11 cellular contexts compared by ENCODE assay signal in the genomic region with DNA sequence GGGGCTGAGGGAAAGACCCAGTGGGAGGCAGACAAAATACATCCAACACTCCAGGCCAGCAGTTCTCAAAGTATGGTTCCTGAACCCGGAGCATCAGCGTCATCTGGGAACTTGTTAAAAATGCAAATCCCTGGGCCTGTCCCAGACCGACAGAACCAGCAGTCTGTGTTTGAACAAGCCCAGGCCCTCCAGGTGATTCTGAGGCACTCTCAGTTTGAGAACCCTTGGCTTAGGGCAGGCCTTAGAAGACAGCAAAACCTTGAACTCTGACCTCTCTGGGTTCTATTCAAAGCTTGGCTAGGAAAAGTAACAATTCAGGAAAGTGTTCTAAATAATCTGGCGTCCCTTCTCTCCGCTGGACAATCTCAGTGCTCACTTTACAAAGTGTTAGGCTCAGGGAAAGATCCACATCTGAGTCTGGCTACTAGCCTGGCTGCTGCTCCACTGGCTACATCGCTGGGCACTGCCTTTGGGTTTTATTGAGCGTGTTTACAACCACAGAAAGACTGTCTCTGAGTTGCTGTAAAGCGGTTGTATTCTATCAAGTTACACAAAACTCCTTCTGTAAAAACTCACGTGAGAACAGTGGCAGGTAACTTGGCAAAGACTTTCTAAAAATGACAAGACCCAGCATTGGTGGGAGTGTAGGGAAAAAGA.
DNase-seq lines count a peak whose midpoint lies in the region; ATAC-seq and TF ChIP-seq lines count a peak whose summit lies in the region.
"Had no signal": no experiment of that assay in that cellular context is flagged by ENCODE, and none has a peak within 500 bp of the region (broad histone marks: within the 10 kb centered on the region; RNA-seq: fewer than 3 reads in every experiment).

No MANE protein-coding gene starts in this region.

- no peaks in the 10 kb centered on the region for H3K36me3 ChIP-seq in PC-3 (ENCODE audit: low read depth, low read length)
- H3K36me3 ChIP-seq: tibial artery had no signal

- H3K4me1 Mint-ChIP-seq in activated naive CD4-positive, alpha-beta T cell treated with anti-CD3 and anti-CD28 coated beads for 36 hours (ENCODE audit: low read depth), result peaks cover 75% of the 10 kb centered on the region

- H3K4me1 ChIP-seq in PC-3 (ENCODE audit: insufficient read depth, low read length), result peaks cover 15% of the 10 kb centered on the region; the same call in 1 of the 2 replicates
- H3K4me1 ChIP-seq: tibial artery had no signal

- no peaks in the 10 kb centered on the region for H3K9me2 ChIP-seq in PC-3 (replicated peaks; ENCODE audit: low read length)

- ATAC-seq in HG02642 (IDR thresholded peaks at IDR 0.05; ENCODE audit: poor library complexity, unreplicated experiment) (peak; percentile 27), PC-3 (peak; percentile 44), HG03025 (IDR thresholded peaks at IDR 0.05; ENCODE audit: low FRiP score, unreplicated experiment) (no peak), GM18511 (IDR thresholded peaks at IDR 0.05; ENCODE audit: unreplicated experiment) (no peak)

- DNase-seq in activated naive CD4-positive, alpha-beta T cell treated with anti-CD3 and anti-CD28 coated beads for 36 hours, result peak; percentile 44
- no peak for DNase-seq in activated naive CD4-positive, alpha-beta T cell treated with Interleukin-2 at 50 U/mL for 16 hours
- DNase-seq in PC-3 (peak; percentile 7), retina (no peak)
- DNase-seq in stimulated activated CD8-positive, alpha-beta memory T cell treated with anti-CD3 and anti-CD28 coated beads, Interleukin-4, amount 100 ng/mL, for 48 hours, result peak; percentile 52
- DNase-seq: left ventricle myocardium superior, T-helper 9 cell, tibial artery had no signal

- no peaks in the 10 kb centered on the region for H3F3A ChIP-seq in PC-3 (ENCODE audit: low read length, unreplicated experiment)

- H3K4me2 ChIP-seq in PC-3 (ENCODE audit: low read length), result no peak overlapping the region

- H3K27me3 Mint-ChIP-seq in activated naive CD4-positive, alpha-beta T cell treated with anti-CD3 and anti-CD28 coated beads for 36 hours (ENCODE audit: low read depth), result no peaks in the 10 kb centered on the region

- H3K79me2 ChIP-seq in PC-3 (ENCODE audit: low read length), result no peaks in the 10 kb centered on the region

- H4K20me1 ChIP-seq in PC-3 (ENCODE audit: low read length), result no peaks in the 10 kb centered on the region

- no peaks in the 10 kb centered on the region for H3K9me3 ChIP-seq in PC-3 (ENCODE audit: low read length)
- H3K9me3 ChIP-seq: tibial artery had no signal

- H3K9me3 Mint-ChIP-seq in activated naive CD4-positive, alpha-beta T cell treated with anti-CD3 and anti-CD28 coated beads for 36 hours, result no peaks in the 10 kb centered on the region

- no peak overlapping the region for H3K4me3 ChIP-seq in PC-3 (ENCODE audit: low read length)
- H3K4me3 ChIP-seq: tibial artery had no signal

- H3K27me3 ChIP-seq in PC-3 (ENCODE audit: low read length), result no peaks in the 10 kb centered on the region
- H3K27me3 ChIP-seq: tibial artery had no signal

- CTCF ChIA-PET in activated naive CD4-positive, alpha-beta T cell treated with anti-CD3 and anti-CD28 coated beads for 36 hours (lab: Charles Lee), result no interaction called here
- CTCF ChIA-PET in PC-3 (lab: Charles Lee), result no interaction called here

- no peak for TF ChIP-seq CTCF in PC-3 (conservative IDR thresholded peaks at IDR 0.05; ENCODE audit: low read depth, low read length)

- no peaks in the 10 kb centered on the region for H3K36me3 Mint-ChIP-seq in activated naive CD4-positive, alpha-beta T cell treated with anti-CD3 and anti-CD28 coated beads for 36 hours (ENCODE audit: low read depth)

- H3K27ac ChIP-seq in PC-3 (ENCODE audit: low read length), result peak overlapping the region; percentile 28
- H3K27ac ChIP-seq: tibial artery had no signal

- no peak overlapping the region for H2AFZ ChIP-seq in PC-3 (ENCODE audit: low read length)

- POLR2A ChIA-PET in PC-3 (lab: Charles Lee; ENCODE audit: unreplicated experiment), result no interaction called here

- no TSS peak for BruUV-seq in PC-3 (replicated peaks; lab: Mats Ljungman, UMichigan)

- no peak overlapping the region for H3K4me3 Mint-ChIP-seq in activated naive CD4-positive, alpha-beta T cell treated with anti-CD3 and anti-CD28 coated beads for 36 hours

- H3K27ac Mint-ChIP-seq in activated naive CD4-positive, alpha-beta T cell treated with anti-CD3 and anti-CD28 coated beads for 36 hours, result peak overlapping the region; percentile 98

- intact Hi-C loops in activated naive CD4-positive, alpha-beta T cell treated with anti-CD3 and anti-CD28 coated beads for 36 hours (cut with micrococcal nuclease), result loop anchor here (2.0 to 10.0 kb wide), 3 partner anchors 110 to 178 kb away; partner anchors contain the start of gene HIVEP3
- intact Hi-C loops in PC-3 (cut with micrococcal nuclease), result no loop called here

- H3K9ac ChIP-seq in PC-3 (ENCODE audit: low read length), result no peak overlapping the region

Comparison
In these comparisons a context has a peak if more than half of its experiments do, and no peak if none do; other contexts are left out.
1. DNase-seq: peak in activated naive CD4-positive, alpha-beta T cell treated with anti-CD3 and anti-CD28 coated beads for 36 hours (single experiment), PC-3 (single experiment) and stimulated activated CD8-positive, alpha-beta memory T cell treated with anti-CD3 and anti-CD28 coated beads, Interleukin-4, amount 100 ng/mL, for 48 hours (single experiment); none in activated naive CD4-positive, alpha-beta T cell treated with Interleukin-2 at 50 U/mL for 16 hours (single experiment) and retina (single experiment).
2. ATAC-seq: peak in HG02642 (single experiment) and PC-3 (single experiment); none in HG03025 (single experiment) and GM18511 (single experiment).